Comparison of ENCODE assay signal across 21 cellular contexts in genomic region chr11:24560324-24560723, GRCh38.
"Had no signal": no experiment of that assay in that cellular context is flagged by ENCODE, and none has a peak within 500 bp of the region (broad histone marks: within the 10 kb centered on the region; RNA-seq: fewer than 3 reads in every experiment).

No MANE protein-coding gene starts in this region.

- H3K36me3 ChIP-seq: MG63, SJSA1 had no signal

- H3K27me3 ChIP-seq: MG63, SJSA1 had no signal

- DNase-seq: KBM-7, MG63, NCI-H1092, NCI-H1105 treated with DMSO at 0.1 percent for 48 hours, NCI-H1417 treated with DMSO at 0.1 percent for 48 hours, NCI-H146, NCI-H1694 treated with DMSO at 0.1 percent for 48 hours, NCI-H1930, NCI-H2081, NCI-H2107, NCI-H2227 treated with DMSO at 0.1 percent for 48 hours, NCI-H446, NCI-H510A, NCI-H524 treated with DMSO at 0.1 percent for 48 hours, NCI-H774, SHP77 had no signal

- H3K4me1 ChIP-seq: SJSA1 had no signal

- H3K4me3 ChIP-seq: MG63, SJSA1, SK-N-MC had no signal

- ATAC-seq: Panc1 had no signal

- H3K9me3 ChIP-seq: MG63, SJSA1 had no signal

- H3K27ac ChIP-seq: HL-60, RWPE1, SJSA1, SK-N-MC had no signal
